In the genomic region with DNA sequence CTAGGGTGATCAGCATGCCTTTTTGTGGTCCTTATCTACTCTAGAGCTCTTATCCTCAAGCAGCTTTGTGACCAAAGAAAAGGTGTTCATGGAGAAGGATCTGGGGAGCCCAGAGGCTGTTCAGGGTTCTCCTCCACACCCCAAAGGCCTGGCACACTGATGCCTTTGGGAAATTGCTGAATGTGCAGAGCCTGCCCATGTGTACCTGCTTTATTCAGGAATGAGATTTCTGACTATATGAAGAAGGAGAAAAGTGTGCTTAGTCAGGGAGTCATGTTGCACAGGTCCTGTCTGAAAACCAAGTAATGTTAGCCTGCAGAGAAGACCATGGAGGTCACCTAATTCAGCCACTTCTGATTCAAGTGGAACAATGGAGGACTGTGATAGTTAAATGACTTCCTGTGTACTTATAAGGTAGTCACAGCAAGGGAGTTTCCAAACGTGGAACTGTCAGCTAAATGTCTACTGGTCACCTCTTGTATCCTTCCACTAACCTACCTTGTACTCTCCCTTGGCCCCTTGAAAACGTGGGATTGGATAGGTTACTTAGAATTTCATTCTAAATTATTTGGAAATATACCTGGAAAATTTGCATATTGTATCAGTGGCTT, we compare ENCODE assay signal across 2 cellular contexts.
TF ChIP-seq lines count a peak whose summit lies in the region.

No MANE protein-coding gene starts in this region.

TF ChIP-seq in HepG2, 621 proteins besides CTCF, POLR2A, EP300 and RAD21 (continued from another document):
- TF ChIP-seq ZNF143 (CRISPR knock-in tag; IDR thresholded peaks at IDR 0.05), result no peak
- TF ChIP-seq ZNF512 (CRISPR knock-in tag; IDR thresholded peaks at IDR 0.05), result no peak
- no peak for TF ChIP-seq SALL1 (CRISPR knock-in tag; IDR thresholded peaks at IDR 0.05)
TF ChIP-seq in HepG2: peak in this region for 1.

TF ChIP-seq in endothelial cell of umbilical vein, 7 proteins besides CTCF, POLR2A, EP300 and RAD21:
- TF ChIP-seq, protein P1, sequence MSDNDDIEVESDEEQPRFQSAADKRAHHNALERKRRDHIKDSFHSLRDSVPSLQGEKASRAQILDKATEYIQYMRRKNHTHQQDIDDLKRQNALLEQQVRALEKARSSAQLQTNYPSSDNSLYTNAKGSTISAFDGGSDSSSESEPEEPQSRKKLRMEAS (IDR thresholded peaks at IDR 0.05; ENCODE audit: insufficient read depth, insufficient read length), result no peak
- TF ChIP-seq MYC (IDR thresholded peaks at IDR 0.05; ENCODE audit: low read depth, low read length) (no peak), EZH2 (IDR thresholded peaks at IDR 0.05; ENCODE audit: borderline replicate concordance, low read depth, low read length, severe bottlenecking) (no peak), GATA2 (IDR thresholded peaks at IDR 0.05; ENCODE audit: insufficient read depth, insufficient read length, low read depth, low read length) (no peak), JUN (IDR thresholded peaks at IDR 0.05; ENCODE audit: borderline replicate concordance, insufficient read depth, insufficient read length, low read depth) (no peak), POLR2AphosphoS5 (IDR thresholded peaks at IDR 0.05; ENCODE audit: insufficient read depth, low read depth, low read length) (no peak), FOS (IDR thresholded peaks at IDR 0.05; ENCODE audit: borderline replicate concordance, insufficient read depth, low read length) (no peak)
